8 cellular contexts compared by ENCODE assay signal in genomic region chr19:44951179-44952159, GRCh38. TPM values are rescaled to one million over a fixed set of nuclear protein-coding genes. Genes with fewer than 3 reads are reported as not detected.
DNase-seq lines count a peak whose midpoint lies in the region; ATAC-seq, FAIRE-seq and TF ChIP-seq lines count a peak whose summit lies in the region.

No MANE protein-coding gene starts in this region.

- WGBS in transverse colon (ENCODE audit: low coverage in 1 of 2), 2 donors: 0 to 59% methylated on average over 1 to 13 of the region's 13 CpGs

- TF ChIP-seq EP300 in transverse colon (IDR thresholded peaks at IDR 0.05; ENCODE audit: low read depth): no peak

- peaks cover 1% of the 10 kb centered on the region for H3K36me3 Mint-ChIP-seq in IgD-negative memory B cell

- no peaks in the 10 kb centered on the region for H3K9me3 Mint-ChIP-seq in IgD-negative memory B cell

- TF ChIP-seq CTCF in D721Med (IDR thresholded peaks at IDR 0.05; ENCODE audit: insufficient read depth, missing control alignments) (peak; percentile 88), omental fat pad (IDR thresholded peaks at IDR 0.05) (peak in 2 of 3 donors; percentile 64 to 84), transverse colon (IDR thresholded peaks at IDR 0.05) (peak; percentile 82 to 93 (median 91))

- H3K27me3 ChIP-seq in transverse colon: no peaks in the 10 kb centered on the region

- H3K4me3 ChIP-seq in transverse colon: no peak overlapping the region

- H3K27ac ChIP-seq in transverse colon: peak overlapping the region in 1 of 4 donors; percentile 9

- peak overlapping the region; percentile 31 to 73 (median 64) for H3K27ac Mint-ChIP-seq in IgD-negative memory B cell

- in situ Hi-C loops in transverse colon (cut with MboI; ENCODE audit: low pct_ligation_motif_present in 1 of 4, low pct_unique_long_range_greater_than_20kb in 1 of 4, low sequenced_read_pairs in 3 of 4): loop anchor here in 1 of 4 donors (5.0 kb wide), 1 partner anchor 49 kb away; no protein-coding TSS in a partner anchor

- intact Hi-C loops in transverse colon (cut with DNase I; ENCODE audit: low total_unique reads): loop anchor here (2.0 kb wide), 1 partner anchor 49 kb away; no protein-coding TSS in a partner anchor

- peak; percentile 88 for DNase-seq in D721Med (ENCODE audit: insufficient read length, low spot score)
- DNase-seq in OCI-M2 (lab: John Stamatoyannopoulos, UW; ENCODE audit: unreplicated experiment): peak; percentile 39
- peak; percentile 52 to 59 for DNase-seq in activated T-cell treated with anti-CD3 and anti-CD28 coated beads, Interleukin-2, amount 50 U/mL, for 48 hours
- peak; percentile 88 for DNase-seq in fibroblast of peridontal ligament (ENCODE audit: extremely low read depth)
- DNase-seq in omental fat pad (ENCODE audit: low spot score): peak; percentile 56
- DNase-seq in transverse colon: peak; percentile 54

- H3K36me3 ChIP-seq in transverse colon: peaks cover 0 to 7% (median 0%) of the 10 kb centered on the region in 4 donors

- no peaks in the 10 kb centered on the region for H3K9me3 ChIP-seq in transverse colon

- H3K4me1 Mint-ChIP-seq in IgD-negative memory B cell: peaks cover 14 to 25% (median 18%) of the 10 kb centered on the region in 3 donors

- ATAC-seq in omental fat pad (ENCODE audit: low FRiP score): no peak
- ATAC-seq in HG03457 (IDR thresholded peaks at IDR 0.05; ENCODE audit: unreplicated experiment): no peak

- H3K4me3 Mint-ChIP-seq in IgD-negative memory B cell: peak overlapping the region in 2 of 4 donors; percentile 7 to 54

- peaks cover 2% of the 10 kb centered on the region for H3K27me3 Mint-ChIP-seq in IgD-negative memory B cell

- H3K4me1 ChIP-seq in transverse colon: peaks cover 9 to 25% (median 16%) of the 10 kb centered on the region in 4 donors

- no peak for FAIRE-seq in D721Med (lab: Jason Lieb, UNC)

- no peak for TF ChIP-seq POLR2A in transverse colon (IDR thresholded peaks at IDR 0.05)

RNA-seq across cellular contexts. Expression of gene CLPTM1, which starts 3.7 kb away (rescaled TPM):
- 29.2 TPM for polyA plus RNA-seq in IgD-negative memory B cell
- total RNA-seq in omental fat pad: 10 to 100 TPM; 58.8 to 77.5 (median 70.2) TPM
- 10 to 100 TPM; 65.3 to 94.6 (median 79.8) TPM for total RNA-seq in transverse colon

RNA-seq across cellular contexts. Expression of gene APOC2, which starts 5.6 kb away (rescaled TPM):
- not detected for polyA plus RNA-seq in IgD-negative memory B cell
- total RNA-seq in omental fat pad (1 to 10 TPM in 2 of 4 donors, not detected in 2; 1.9 to 9.0 TPM), transverse colon (under 1 TPM in 1 of 4 donors, not detected in 3; 0.68 TPM)

RNA-seq across cellular contexts. Expression of gene APOC4, which starts 9.4 kb away (rescaled TPM):
- polyA plus RNA-seq in IgD-negative memory B cell: not detected
- total RNA-seq in omental fat pad: not detected
- total RNA-seq in transverse colon: not detected

RNA-seq across cellular contexts. Expression of gene APOC1, which starts 37.1 kb away (rescaled TPM):
- polyA plus RNA-seq in IgD-negative memory B cell: not detected
- total RNA-seq in omental fat pad: 100 to 1,000 TPM in 1 of 4 donors, 10 to 100 TPM in 3; 12.3 to 121 (median 21.8) TPM
- total RNA-seq in transverse colon: 10 to 100 TPM in 3 of 4 donors, not detected in 1; 10.8 to 48.4 (median 34.8) TPM

RNA-seq across cellular contexts. Expression of gene APOE, which starts 45.9 kb away (rescaled TPM):
- polyA plus RNA-seq in IgD-negative memory B cell: not detected
- total RNA-seq in omental fat pad (100 to 1,000 TPM; 248 to 920 (median 429) TPM), transverse colon (100 to 1,000 TPM in 2 of 4 donors, 10 to 100 TPM in 2; 72.2 to 214 (median 132) TPM)
